ENCODE assay signal across 8 cellular contexts in the genomic region with DNA sequence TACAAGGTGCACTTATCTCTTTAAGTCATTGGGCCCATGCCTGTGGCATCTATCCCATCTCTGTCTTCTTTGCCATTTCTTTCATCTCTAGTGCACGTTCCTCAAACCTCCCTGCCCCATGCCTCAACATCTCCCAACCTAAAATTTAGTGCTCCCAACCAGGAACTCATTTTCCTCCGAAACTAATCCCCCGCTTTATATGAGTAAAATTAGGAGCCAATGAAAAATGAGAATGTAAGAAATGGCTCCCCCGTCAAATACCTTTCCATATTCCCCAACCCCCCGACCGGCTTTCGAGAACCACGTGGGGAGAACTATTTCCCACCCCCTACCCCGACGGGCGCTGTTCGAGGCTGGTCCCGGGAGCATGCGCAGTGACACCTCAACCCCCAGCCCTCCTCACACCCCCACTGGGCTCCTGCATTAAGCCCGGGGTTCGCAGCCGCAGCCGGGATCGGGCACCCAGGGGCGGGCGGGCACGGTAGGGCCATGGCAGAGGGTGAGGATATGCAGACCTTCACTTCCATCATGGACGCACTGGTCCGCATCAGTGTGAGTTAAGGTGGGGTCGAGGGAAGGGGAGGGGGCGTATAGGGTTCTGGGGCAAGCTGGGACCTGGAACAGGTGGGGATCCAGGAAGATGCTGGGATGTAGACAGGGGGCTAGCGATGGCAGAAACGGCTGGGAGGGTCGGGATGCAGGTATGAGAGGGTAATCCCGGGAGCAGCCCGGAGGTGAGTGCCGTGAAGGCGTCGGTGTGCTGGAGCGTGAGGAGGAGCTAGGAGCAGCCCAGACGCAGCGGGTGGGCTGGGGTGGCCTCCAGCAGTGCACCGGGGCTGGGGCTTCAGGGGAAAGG. TPM values are rescaled to one million over a fixed set of nuclear protein-coding genes. Genes with fewer than 3 reads are reported as not detected.
DNase-seq lines count a peak whose midpoint lies in the region; TF ChIP-seq lines count a peak whose summit lies in the region.

A gene with protein sequence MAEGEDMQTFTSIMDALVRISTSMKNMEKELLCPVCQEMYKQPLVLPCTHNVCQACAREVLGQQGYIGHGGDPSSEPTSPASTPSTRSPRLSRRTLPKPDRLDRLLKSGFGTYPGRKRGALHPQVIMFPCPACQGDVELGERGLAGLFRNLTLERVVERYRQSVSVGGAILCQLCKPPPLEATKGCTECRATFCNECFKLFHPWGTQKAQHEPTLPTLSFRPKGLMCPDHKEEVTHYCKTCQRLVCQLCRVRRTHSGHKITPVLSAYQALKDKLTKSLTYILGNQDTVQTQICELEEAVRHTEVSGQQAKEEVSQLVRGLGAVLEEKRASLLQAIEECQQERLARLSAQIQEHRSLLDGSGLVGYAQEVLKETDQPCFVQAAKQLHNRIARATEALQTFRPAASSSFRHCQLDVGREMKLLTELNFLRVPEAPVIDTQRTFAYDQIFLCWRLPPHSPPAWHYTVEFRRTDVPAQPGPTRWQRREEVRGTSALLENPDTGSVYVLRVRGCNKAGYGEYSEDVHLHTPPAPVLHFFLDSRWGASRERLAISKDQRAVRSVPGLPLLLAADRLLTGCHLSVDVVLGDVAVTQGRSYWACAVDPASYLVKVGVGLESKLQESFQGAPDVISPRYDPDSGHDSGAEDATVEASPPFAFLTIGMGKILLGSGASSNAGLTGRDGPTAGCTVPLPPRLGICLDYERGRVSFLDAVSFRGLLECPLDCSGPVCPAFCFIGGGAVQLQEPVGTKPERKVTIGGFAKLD (plus strand): TSS at position 372 of the 856 bp plus-strand sequence. CDS start 118 bp downstream, at position 490.

- H3F3A ChIP-seq in neural cell (ENCODE audit: insufficient read depth, low read length, poor library complexity, severe bottlenecking): peaks cover 5% of the 10 kb centered on the region

- peak within 1 kb of the TSS; percentile 85 for H2AFZ ChIP-seq in neural cell (ENCODE audit: low read depth, low read length)

- H3K4me3 ChIP-seq in BE2C (ENCODE audit: low read depth, low read length) (peak within 1 kb of the TSS; percentile 90), fibroblast of mammary gland (ENCODE audit: control insufficient read depth, low read depth, low read length) (peak within 1 kb of the TSS; percentile 96), neural cell (ENCODE audit: low read length) (peak within 1 kb of the TSS; percentile 93), thymus (ENCODE audit: low read length) (peak within 1 kb of the TSS; percentile 78)

- no peaks in the 10 kb centered on the region for H3K9me2 ChIP-seq in neural cell (ENCODE audit: insufficient read depth, low read length)

- H3K9me3 ChIP-seq in BE2C (no peaks in the 10 kb centered on the region), neural cell (ENCODE audit: low read length) (no peaks in the 10 kb centered on the region), thymus (ENCODE audit: control insufficient read depth) (no peaks in the 10 kb centered on the region)

- H3K9ac ChIP-seq in neural cell (ENCODE audit: low read length): peak within 1 kb of the TSS; percentile 100

- no peaks in the 10 kb centered on the region for H3K9me3 Mint-ChIP-seq in HFFc6
- H3K9me3 Mint-ChIP-seq in activated T-helper 2 cell treated with anti-CD3 and anti-CD28 coated beads, Interferon-gamma antibody, Interleukin-2, Interleukin-4, amounts not matched to agents 10 μg/mL and 5 μg/mL and 100 μg/mL, durations not matched to agents 14 hours and 24 hours and 36 hours: no peaks in the 10 kb centered on the region

- H3K27ac ChIP-seq in neural cell (ENCODE audit: low read length) (peak within 1 kb of the TSS; percentile 99), thymus (ENCODE audit: low read depth) (peak within 1 kb of the TSS; percentile 90)

- WGBS in thymus: 2% methylated on average over 38 of the region's 38 CpGs

- peak within 1 kb of the TSS; percentile 91 for H3K4me2 ChIP-seq in neural cell (ENCODE audit: low read length)

- peak; percentile 64 for DNase-seq in BE2C
- peak; percentile 40 for DNase-seq in HFFc6
- peak; percentile 93 for DNase-seq in NCI-H82 (lab: John Stamatoyannopoulos, UW)
- DNase-seq in activated T-helper 2 cell treated with anti-CD3 and anti-CD28 coated beads, Interferon-gamma antibody, Interleukin-2, Interleukin-4, amounts not matched to agents 10 μg/mL and 5 μg/mL and 100 μg/mL, durations not matched to agents 14 hours and 24 hours and 36 hours (ENCODE audit: low spot score): peak; percentile 64
- DNase-seq in fibroblast of mammary gland (ENCODE audit: low read depth): peak; percentile 36
- no peak for DNase-seq in NOMO-1 treated with dmso at 0.1 percent for 144 hours (lab: John Stamatoyannopoulos, UW; ENCODE audit: unreplicated experiment)

- no peak for TF ChIP-seq RAD21 in neural cell (conservative IDR thresholded peaks at IDR 0.05)

- peak within 1 kb of the TSS; percentile 93 for H3K4me3 Mint-ChIP-seq in HFFc6
- H3K4me3 Mint-ChIP-seq in activated T-helper 2 cell treated with anti-CD3 and anti-CD28 coated beads, Interferon-gamma antibody, Interleukin-2, Interleukin-4, amounts not matched to agents 10 μg/mL and 5 μg/mL and 100 μg/mL, durations not matched to agents 14 hours and 24 hours and 36 hours (ENCODE audit: low read depth): peak within 1 kb of the TSS; percentile 96

- H3K27ac Mint-ChIP-seq in HFFc6: peak within 1 kb of the TSS; percentile 97
- H3K27ac Mint-ChIP-seq in activated T-helper 2 cell treated with anti-CD3 and anti-CD28 coated beads, Interferon-gamma antibody, Interleukin-2, Interleukin-4, amounts not matched to agents 10 μg/mL and 5 μg/mL and 100 μg/mL, durations not matched to agents 14 hours and 24 hours and 36 hours: peak within 1 kb of the TSS; percentile 96

- H3K27me3 ChIP-seq in BE2C (no peaks in the 10 kb centered on the region), neural cell (ENCODE audit: insufficient read depth, low read depth, low read length) (no peaks in the 10 kb centered on the region), thymus (ENCODE audit: control insufficient read depth, insufficient read depth) (no peaks in the 10 kb centered on the region)

- no peaks in the 10 kb centered on the region for H4K20me1 ChIP-seq in neural cell (ENCODE audit: insufficient read depth)

- TF ChIP-seq EP300 in neural cell (conservative IDR thresholded peaks at IDR 0.05; ENCODE audit: poor library complexity, severe bottlenecking): no peak

- H3K36me3 Mint-ChIP-seq in HFFc6 (ENCODE audit: low read depth): peaks cover 14% of the 10 kb centered on the region
- H3K36me3 Mint-ChIP-seq in activated T-helper 2 cell treated with anti-CD3 and anti-CD28 coated beads, Interferon-gamma antibody, Interleukin-2, Interleukin-4, amounts not matched to agents 10 μg/mL and 5 μg/mL and 100 μg/mL, durations not matched to agents 14 hours and 24 hours and 36 hours (ENCODE audit: low read depth): peaks cover 42% of the 10 kb centered on the region

- H3K4me1 Mint-ChIP-seq in HFFc6 (ENCODE audit: low read depth): peaks cover 34% of the 10 kb centered on the region
- H3K4me1 Mint-ChIP-seq in activated T-helper 2 cell treated with anti-CD3 and anti-CD28 coated beads, Interferon-gamma antibody, Interleukin-2, Interleukin-4, amounts not matched to agents 10 μg/mL and 5 μg/mL and 100 μg/mL, durations not matched to agents 14 hours and 24 hours and 36 hours (ENCODE audit: low read depth): peaks cover 40% of the 10 kb centered on the region

- H3K4me1 ChIP-seq in BE2C (peaks cover 14% of the 10 kb centered on the region), thymus (ENCODE audit: control insufficient read depth, insufficient read depth, low read length) (peaks cover 22% of the 10 kb centered on the region)

- peaks cover 19% of the 10 kb centered on the region for H3K36me3 ChIP-seq in BE2C
- peaks cover 13% of the 10 kb centered on the region for H3K36me3 ChIP-seq in neural cell (ENCODE audit: insufficient read depth, low read length)
- peaks cover 34% of the 10 kb centered on the region for H3K36me3 ChIP-seq in thymus (ENCODE audit: control insufficient read depth, insufficient read depth)

- intact Hi-C loops in activated T-helper 2 cell treated with anti-CD3 and anti-CD28 coated beads, Interferon-gamma antibody, Interleukin-2, Interleukin-4, amounts not matched to agents 10 μg/mL and 5 μg/mL and 100 μg/mL, durations not matched to agents 14 hours and 24 hours and 36 hours (cut with micrococcal nuclease): loop anchor here (1.0 to 2.0 kb wide), 3 partner anchors 36 to 237 kb away; partner anchors contain the start of genes PMVK and SLC50A1

- H3K27me3 Mint-ChIP-seq in HFFc6 (ENCODE audit: insufficient read depth): peaks cover 2% of the 10 kb centered on the region; the same call in 1 of the 2 replicates
- no peaks in the 10 kb centered on the region for H3K27me3 Mint-ChIP-seq in activated T-helper 2 cell treated with anti-CD3 and anti-CD28 coated beads, Interferon-gamma antibody, Interleukin-2, Interleukin-4, amounts not matched to agents 10 μg/mL and 5 μg/mL and 100 μg/mL, durations not matched to agents 14 hours and 24 hours and 36 hours (ENCODE audit: low read depth)

- TF ChIP-seq CTCF in BE2C (IDR thresholded peaks at IDR 0.05; ENCODE audit: low read depth, low read length) (no peak), HFFc6 (IDR thresholded peaks at IDR 0.05) (peak; percentile 61), fibroblast of mammary gland (conservative IDR thresholded peaks at IDR 0.05; ENCODE audit: control insufficient read depth, insufficient read depth, low read depth, low read length) (no peak), neural cell (IDR thresholded peaks at IDR 0.05; ENCODE audit: poor library complexity, severe bottlenecking) (no peak)

- H3K79me2 ChIP-seq in neural cell (replicated peaks; ENCODE audit: insufficient read depth, low read length): peaks cover 37% of the 10 kb centered on the region

TF ChIP-seq in neural cell, 6 proteins besides CTCF, POLR2A, EP300 and RAD21 (continues in another document):
- peak; percentile 75 for TF ChIP-seq TAF1 (IDR thresholded peaks at IDR 0.05; ENCODE audit: low read depth)

RNA-seq across cellular contexts. Expression of the gene that starts here (rescaled TPM):
- polyA plus RNA-seq in BE2C (2012; ENCODE audit: insufficient read depth, insufficient read length, low read depth): 25.0 TPM
- total RNA-seq in HFFc6 (2021; fragmentation: NEBNext Ultra II Directional; extraction: Animal tissue kit (Norgen Biotek cat#: 25700)): 1 to 10 TPM; 5.1 to 7.1 (median 6.1) TPM
- total RNA-seq in activated T-helper 2 cell treated with anti-CD3 and anti-CD28 coated beads, Interferon-gamma antibody, Interleukin-2, Interleukin-4, amounts not matched to agents 10 μg/mL and 5 μg/mL and 100 μg/mL, durations not matched to agents 14 hours and 24 hours and 36 hours: 10.7 and 11.5 TPM in 2 replicates
- polyA plus RNA-seq in neural cell (31.5 and 49.0 TPM in 2 replicates), thymus (4.3 TPM)
- 38.0 and 38.7 TPM in 2 replicates for polyA minus RNA-seq in neural cell
